In genomic region chr16:12976936-12977335, GRCh38 we compare ENCODE assay signal across 24 cellular contexts.
DNase-seq lines count a peak whose midpoint lies in the region; ATAC-seq, FAIRE-seq and TF ChIP-seq lines count a peak whose summit lies in the region.
"Had no signal": no experiment of that assay in that cellular context is flagged by ENCODE, and none has a peak within 500 bp of the region (broad histone marks: within the 10 kb centered on the region; RNA-seq: fewer than 3 reads in every experiment).

No MANE protein-coding gene starts in this region.

- no peak overlapping the region for H2AFZ ChIP-seq in astrocyte (ENCODE audit: low read depth, low read length)
- no peak overlapping the region for H2AFZ ChIP-seq in OCI-LY7 (ENCODE audit: low read length)

- peaks cover 4% of the 10 kb centered on the region for H3K9me3 Mint-ChIP-seq in astrocyte (ENCODE audit: unreplicated experiment)

- no peaks in the 10 kb centered on the region for H3K9me2 ChIP-seq in OCI-LY7 (ENCODE audit: insufficient read depth, low read length)

- no peaks in the 10 kb centered on the region for H3K27me3 ChIP-seq in astrocyte (ENCODE audit: insufficient read depth, low read length)
- H3K27me3 ChIP-seq: suprapubic skin had no signal

- DNase-seq in M059J (ENCODE audit: low read depth) = peak; percentile 72
- DNase-seq in astrocyte (ENCODE audit: low read depth) = no peak
- peak; percentile 3 for DNase-seq in iris pigment epithelial cell (ENCODE audit: low read depth)
- peak; percentile 67 for DNase-seq in urothelium cell line (ENCODE audit: low spot score)
- no peak for DNase-seq in OCI-LY7 (ENCODE audit: low spot score)
- no peak for DNase-seq in activated CD8-positive, alpha-beta memory T cell treated with anti-CD3 and anti-CD28 coated beads, Interleukin-2, amount 50 U/mL, for 4 hours
- DNase-seq: activated CD8-positive, alpha-beta T cell treated with anti-CD3 and anti-CD28 coated beads for 36 hours; activated T-cell treated with anti-CD3 and anti-CD28 coated beads for 4 hours; aorta; HFFc6; NCI-H1092 treated with DMSO at 0.1 percent for 48 hours; NCI-H2029; NCI-H2227 treated with DMSO at 0.1 percent for 48 hours; NCI-H526 treated with DMSO at 0.1 percent for 48 hours; stimulated activated naive CD4-positive, alpha-beta T cell had no signal

- no peak for ATAC-seq in HG02678 (IDR thresholded peaks at IDR 0.05; ENCODE audit: unreplicated experiment)
- ATAC-seq: activated CD8-positive, alpha-beta T cell treated with anti-CD3 and anti-CD28 coated beads for 36 hours; activated naive CD4-positive, alpha-beta T cell treated with anti-CD3 and anti-CD28 coated beads, Interleukin-2, amount 50 U/mL, for 72 hours; sciatic nerve had no signal

- BruUV-seq in OCI-LY7 (replicated peaks; lab: Mats Ljungman, UMichigan) = no TSS peak

- H4K20me1 ChIP-seq in astrocyte (ENCODE audit: insufficient read depth, low read length) (no peaks in the 10 kb centered on the region), OCI-LY7 (ENCODE audit: insufficient read depth, low read length) (no peaks in the 10 kb centered on the region)

- FAIRE-seq in astrocyte (lab: Jason Lieb, UNC) = no peak
- FAIRE-seq in urothelium cell line (lab: Jason Lieb, UNC) = no peak
- FAIRE-seq: D721Med, TTC549 had no signal

- H3K27ac ChIP-seq in astrocyte (ENCODE audit: low read depth, low read length) (no peak overlapping the region), OCI-LY7 (ENCODE audit: low read depth, low read length, poor library complexity, severe bottlenecking) (no peak overlapping the region)
- H3K27ac ChIP-seq: SK-N-MC, suprapubic skin had no signal

- intact Hi-C loops in OCI-LY7 (cut with micrococcal nuclease; ENCODE audit: unreplicated experiment) = no loop called here

- H3K36me3 ChIP-seq in astrocyte (ENCODE audit: insufficient read depth, low read length) (no peaks in the 10 kb centered on the region), OCI-LY7 (ENCODE audit: insufficient read depth, low read length) (no peaks in the 10 kb centered on the region)
- H3K36me3 ChIP-seq: suprapubic skin had no signal

- no peaks in the 10 kb centered on the region for H3K9me3 ChIP-seq in astrocyte (ENCODE audit: insufficient read depth, low read depth, low read length)
- 0 out of 2 replicates have a peak, but pooled peaks cover 5% of the 10 kb centered on the region for H3K9me3 ChIP-seq in OCI-LY7 (ENCODE audit: low read length)
- H3K9me3 ChIP-seq: suprapubic skin had no signal

- TF ChIP-seq CTCF in astrocyte (IDR thresholded peaks at IDR 0.05; ENCODE audit: insufficient read depth, low read depth, low read length) (no peak), OCI-LY7 (conservative IDR thresholded peaks at IDR 0.05; ENCODE audit: low read length) (no peak)

- POLR2A ChIA-PET in OCI-LY7 (lab: Charles Lee) = no interaction called here

- H3K36me3 Mint-ChIP-seq in astrocyte (ENCODE audit: low read depth, unreplicated experiment) = no peaks in the 10 kb centered on the region
- H3K36me3 Mint-ChIP-seq: activated naive CD4-positive, alpha-beta T cell treated with anti-CD3 and anti-CD28 coated beads, Interleukin-2, amount 50 U/mL, for 72 hours had no signal

- H3K79me2 ChIP-seq in astrocyte (ENCODE audit: insufficient read depth, low read length) = no peaks in the 10 kb centered on the region
- no peaks in the 10 kb centered on the region for H3K79me2 ChIP-seq in OCI-LY7 (ENCODE audit: insufficient read depth, low read depth, low read length)

- H3K4me1 ChIP-seq in astrocyte (ENCODE audit: insufficient read depth, low read length) (no peaks in the 10 kb centered on the region), OCI-LY7 (ENCODE audit: insufficient read depth, low read length, poor library complexity, severe bottlenecking) (no peaks in the 10 kb centered on the region)
- H3K4me1 ChIP-seq: suprapubic skin had no signal

- H3K27ac Mint-ChIP-seq in astrocyte (ENCODE audit: unreplicated experiment) = peak overlapping the region; percentile 84
- H3K27ac Mint-ChIP-seq: activated CD8-positive, alpha-beta T cell treated with anti-CD3 and anti-CD28 coated beads for 36 hours; activated naive CD4-positive, alpha-beta T cell treated with anti-CD3 and anti-CD28 coated beads, Interleukin-2, amount 50 U/mL, for 72 hours; HFFc6 had no signal

- peak overlapping the region; percentile 8 for H3K4me3 Mint-ChIP-seq in astrocyte (ENCODE audit: unreplicated experiment)
- H3K4me3 Mint-ChIP-seq: activated CD8-positive, alpha-beta T cell treated with anti-CD3 and anti-CD28 coated beads for 36 hours; central memory CD8-positive, alpha-beta T cell; HFFc6 had no signal

- CTCF ChIA-PET in OCI-LY7 (lab: Charles Lee; ENCODE audit: unreplicated experiment) = interaction anchor here (0.6 kb wide), 1 partner anchor 557 kb away, joined by 5 read pairs; no protein-coding TSS in a partner anchor

- no peak overlapping the region for H3K4me3 ChIP-seq in astrocyte (ENCODE audit: insufficient read depth, low read depth, low read length)
- no peak overlapping the region for H3K4me3 ChIP-seq in OCI-LY7 (ENCODE audit: low read depth, low read length, poor library complexity, severe bottlenecking)
- H3K4me3 ChIP-seq: lung, SK-N-MC, suprapubic skin had no signal

- no peak overlapping the region for H3K4me2 ChIP-seq in astrocyte (ENCODE audit: low read length)
- H3K4me2 ChIP-seq in OCI-LY7 (ENCODE audit: low read length) = no peak overlapping the region

- no peaks in the 10 kb centered on the region for H3K27me3 Mint-ChIP-seq in astrocyte (ENCODE audit: low read depth, unreplicated experiment)
- H3K27me3 Mint-ChIP-seq: activated CD8-positive, alpha-beta T cell treated with anti-CD3 and anti-CD28 coated beads for 36 hours; central memory CD8-positive, alpha-beta T cell had no signal

- peaks cover 24% of the 10 kb centered on the region for H3K4me1 Mint-ChIP-seq in astrocyte (ENCODE audit: low read depth, unreplicated experiment)
- H3K4me1 Mint-ChIP-seq: central memory CD8-positive, alpha-beta T cell had no signal

- H3K9ac ChIP-seq in astrocyte (ENCODE audit: low read length) = no peak overlapping the region

Comparison
In these comparisons a context has a peak if more than half of its experiments do, and no peak if none do; other contexts are left out.
1. DNase-seq: peak in M059J (single experiment), iris pigment epithelial cell (single experiment) and urothelium cell line (single experiment); none in astrocyte (single experiment), OCI-LY7 (single experiment) and activated CD8-positive, alpha-beta memory T cell treated with anti-CD3 and anti-CD28 coated beads, Interleukin-2, amount 50 U/mL, for 4 hours (single experiment).